Comparison of ENCODE assay signal across 12 cellular contexts in the genomic region with DNA sequence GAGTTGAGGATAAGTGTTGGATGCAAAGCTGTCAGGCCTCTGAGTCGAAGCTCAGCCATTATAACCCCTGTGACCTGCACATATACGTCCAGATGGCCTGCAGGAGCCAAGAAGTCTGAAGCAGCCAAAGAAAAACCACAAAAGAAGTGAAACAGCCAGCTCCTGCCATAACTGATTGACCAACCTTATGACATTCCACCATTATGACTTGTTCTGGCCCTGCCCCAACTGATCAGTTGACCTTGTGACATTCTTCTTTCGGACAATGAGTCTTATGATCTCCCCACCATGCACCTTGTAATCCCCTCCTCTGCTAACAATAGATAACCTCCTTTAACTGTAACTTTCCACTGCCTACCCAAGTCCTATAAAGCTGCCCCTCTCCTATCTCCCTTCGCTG.
A peak's percentile ranks its signal among the peaks of the same experiment; 100 is the strongest.
DNase-seq lines count a peak whose midpoint lies in the region; ATAC-seq and TF ChIP-seq lines count a peak whose summit lies in the region.
"Had no signal": no experiment of that assay in that cellular context is flagged by ENCODE, and none has a peak within 500 bp of the region (broad histone marks: within the 10 kb centered on the region; RNA-seq: fewer than 3 reads in every experiment).

No MANE protein-coding gene starts in this region.

- no peak overlapping the region for H3K18ac ChIP-seq in trophoblast cell (ENCODE audit: low read length)

- no peaks in the 10 kb centered on the region for H3K27me3 ChIP-seq in trophoblast cell (ENCODE audit: insufficient read depth, low read length)
- no peaks in the 10 kb centered on the region for H3K27me3 ChIP-seq in left lung
- no peaks in the 10 kb centered on the region for H3K27me3 ChIP-seq in HAP-1 (ENCODE audit: low read depth)
- H3K27me3 ChIP-seq: spleen had no signal

- H3K4me1 ChIP-seq in trophoblast cell (ENCODE audit: control insufficient read depth in 1 of 2, insufficient read depth in 2 of 2, low read length in 2 of 2) (peaks cover 1 to 2% of the 10 kb centered on the region in 2 experiments), left lung (no peaks in the 10 kb centered on the region), HAP-1 (no peaks in the 10 kb centered on the region)
- H3K4me1 ChIP-seq: spleen had no signal

- H3K4me3 ChIP-seq in cardiac fibroblast (replicated peaks in 1 of 2; ENCODE audit: low read depth in 2 of 2, low read length in 2 of 2) (no peak overlapping the region), trophoblast cell (ENCODE audit: low read depth, low read length) (no peak overlapping the region), left lung (no peak overlapping the region), HAP-1 (no peak overlapping the region)
- H3K4me3 ChIP-seq: spleen had no signal

- no peak overlapping the region for H2AK5ac ChIP-seq in trophoblast cell (ENCODE audit: low read length)

- no peak overlapping the region for H3K4ac ChIP-seq in trophoblast cell (ENCODE audit: low read depth, low read length)

- no peak overlapping the region for H3K23ac ChIP-seq in trophoblast cell (ENCODE audit: low read length)

- H3K27ac ChIP-seq in trophoblast cell (ENCODE audit: low read depth, low read length), result peak overlapping the region; percentile 85
- H3K27ac ChIP-seq in left lung, result no peak overlapping the region
- H3K27ac ChIP-seq: 22Rv1, spleen had no signal

- no peak overlapping the region for H2AFZ ChIP-seq in trophoblast cell (ENCODE audit: insufficient read depth, low read length, poor library complexity)

- H3K79me1 ChIP-seq in trophoblast cell (ENCODE audit: low read length), result peaks cover 43% of the 10 kb centered on the region

- H4K8ac ChIP-seq in trophoblast cell (ENCODE audit: low read depth, low read length), result no peak overlapping the region

- no peaks in the 10 kb centered on the region for H3K79me2 ChIP-seq in trophoblast cell (ENCODE audit: control insufficient read depth, insufficient read depth, low read length, poor library complexity)

- ATAC-seq in left lung, result no peak
- ATAC-seq: stimulated activated naive B cell treated with anti-CD40 and anti-IgM and Interleukin-4, amounts not matched to agents 10 μg/mL and 1 μg/mL and 100 μg/mL, for 72 hours had no signal

- DNase-seq in DMS 273 (lab: John Stamatoyannopoulos, UW; ENCODE audit: unreplicated experiment), result peak; percentile 65
- no peak for DNase-seq in DMS 273 treated with DMSO at 0.1 percent for 48 hours (lab: John Stamatoyannopoulos, UW)
- DNase-seq in NCI-H69 (lab: John Stamatoyannopoulos, UW), result peak; percentile 66
- peak; percentile 64 to 87 for DNase-seq in cardiac fibroblast (ENCODE audit: low read depth in 2 of 2)
- DNase-seq in trophoblast cell, result no peak
- DNase-seq in left lung, result no peak
- DNase-seq in HAP-1 (ENCODE audit: low spot score in 2 of 2), result no peak
- no peak for DNase-seq in effector CD8-positive, alpha-beta T cell (lab: John Stamatoyannopoulos, UW)
- DNase-seq: activated CD4-positive, alpha-beta T cell treated with anti-CD3 and anti-CD28 coated beads, Interleukin-2, amount 10 ng/mL, durations not matched to agents 24 days and 14 days; spleen; stimulated activated naive B cell treated with anti-CD40 and anti-IgM and Interleukin-4, amounts not matched to agents 10 μg/mL and 1 μg/mL and 100 μg/mL, for 72 hours had no signal

- no CpG with 5 or more reads among the region's 4 CpGs for WGBS in trophoblast cell (ENCODE audit: extremely low coverage, insufficient coverage, insufficient read length)

- H3K36me3 ChIP-seq in trophoblast cell (ENCODE audit: control insufficient read depth in 1 of 2, insufficient read depth in 2 of 2, low read length in 2 of 2) (no peaks in the 10 kb centered on the region), left lung (no peaks in the 10 kb centered on the region), HAP-1 (replicated peaks) (no peaks in the 10 kb centered on the region)
- H3K36me3 ChIP-seq: spleen had no signal

- H2BK12ac ChIP-seq in trophoblast cell (ENCODE audit: low read length), result no peak overlapping the region

- H3K9me3 ChIP-seq in trophoblast cell (ENCODE audit: insufficient read depth, low read depth, low read length) (peaks cover 2% of the 10 kb centered on the region), left lung (no peaks in the 10 kb centered on the region), HAP-1 (no peaks in the 10 kb centered on the region)

- H2BK120ac ChIP-seq in trophoblast cell (ENCODE audit: insufficient read depth, low read length, poor library complexity), result peak overlapping the region; percentile 40

- intact Hi-C loops in left lung (cut with DNase I), result no loop called here

- H4K12ac ChIP-seq in trophoblast cell (ENCODE audit: low read depth, low read length), result no peak overlapping the region

- TF ChIP-seq CTCF in cardiac fibroblast (IDR thresholded peaks at IDR 0.05; ENCODE audit: low read depth, low read length), result no peak
- no peak for TF ChIP-seq CTCF in left lung (IDR thresholded peaks at IDR 0.05)

- H4K91ac ChIP-seq in trophoblast cell (ENCODE audit: low read depth, low read length), result peak overlapping the region; percentile 38

- in situ Hi-C loops in HAP-1 (cut with MboI; ENCODE audit: low sequenced_read_pairs), result loop anchor here (25.0 kb wide), 1 partner anchor 280 kb away; no protein-coding TSS in a partner anchor

- H2BK5ac ChIP-seq in trophoblast cell (ENCODE audit: low read depth, low read length, poor library complexity), result peak overlapping the region; percentile 22

- no peak overlapping the region for H3K9ac ChIP-seq in trophoblast cell (ENCODE audit: low read length)

- no peak overlapping the region for H3K4me2 ChIP-seq in trophoblast cell (ENCODE audit: low read length)

- H3K14ac ChIP-seq in trophoblast cell (ENCODE audit: low read length), result no peak overlapping the region

Comparison
In these comparisons a context has a peak if more than half of its experiments do, and no peak if none do; other contexts are left out.
1. DNase-seq: peak in DMS 273 (single experiment), NCI-H69 (single experiment) and cardiac fibroblast (2 of 2); none in DMS 273 treated with DMSO at 0.1 percent for 48 hours (single experiment), trophoblast cell (0 of 2), left lung (0 of 2), HAP-1 (0 of 2) and effector CD8-positive, alpha-beta T cell (single experiment).